Comparison of ENCODE assay signal across 18 cellular contexts in the genomic region with DNA sequence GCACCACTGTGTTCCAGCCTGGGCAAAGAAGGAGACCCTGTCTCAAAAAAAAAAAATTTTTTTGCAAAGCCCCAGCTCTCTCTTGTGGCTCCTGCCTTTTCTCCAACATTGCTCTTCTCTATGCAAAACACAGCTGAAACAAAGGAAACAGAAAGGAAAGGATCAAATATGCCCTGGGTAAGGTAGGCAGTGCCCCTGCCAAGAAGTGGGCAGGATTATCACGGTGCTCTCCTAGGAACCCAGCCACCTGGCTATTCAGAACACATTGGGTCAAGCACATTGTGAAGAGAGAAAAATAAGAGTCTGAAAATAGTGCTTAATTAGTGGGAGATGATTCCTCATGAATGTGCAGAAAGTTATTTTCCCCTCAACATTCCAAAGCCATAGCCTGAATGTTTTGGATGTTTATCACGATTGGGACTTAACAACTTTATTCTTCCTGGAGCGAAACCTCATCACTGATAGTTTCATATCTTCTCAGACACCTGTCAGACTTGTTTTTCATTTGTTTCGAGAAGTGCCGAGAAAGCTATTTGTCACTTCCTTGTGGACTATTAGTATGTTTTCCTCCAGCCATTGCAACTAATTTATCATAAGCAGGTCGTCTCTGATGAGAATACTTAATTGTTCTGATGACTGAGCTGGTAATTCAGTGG. TPM values are rescaled to one million over a fixed set of nuclear protein-coding genes. Genes with fewer than 3 reads are reported as not detected.
DNase-seq lines count a peak whose midpoint lies in the region; ATAC-seq and TF ChIP-seq lines count a peak whose summit lies in the region.
"Had no signal": no experiment of that assay in that cellular context is flagged by ENCODE, and none has a peak within 500 bp of the region (broad histone marks: within the 10 kb centered on the region; RNA-seq: fewer than 3 reads in every experiment).

No MANE protein-coding gene starts in this region.

- H3K27ac ChIP-seq in epithelial cell of prostate, result peak overlapping the region; percentile 20
- H3K27ac ChIP-seq: brain microvascular endothelial cell, HL-60, thoracic aorta had no signal

- in situ Hi-C loops in GM13976 (cut with MboI; ENCODE audit: low sequenced_read_pairs, unreplicated experiment), result no loop called here

- no peak for TF ChIP-seq CTCF in GM13976 (IDR thresholded peaks at IDR 0.05; ENCODE audit: borderline replicate concordance, control extremely low read depth, extremely low read depth, insufficient read depth, missing control alignments)

- intact Hi-C loops in posterior vena cava (cut with DNase I), result no loop called here

- DNase-seq in EH (ENCODE audit: low read depth), result peak; percentile 84
- peak; percentile 44 for DNase-seq in M059J (ENCODE audit: low read depth)
- no peak for DNase-seq in epithelial cell of prostate (ENCODE audit: low read depth, low spot score)
- peak; percentile 1 for DNase-seq in posterior vena cava (ENCODE audit: low spot score)
- no peak for DNase-seq in GM19240 (ENCODE audit: insufficient read length, low spot score)
- no peak for DNase-seq in midbrain (lab: John Stamatoyannopoulos, UW)
- no peak for DNase-seq in GM13976 (ENCODE audit: low spot score)
- DNase-seq: activated CD4-positive, alpha-beta memory T cell treated with anti-CD3 and anti-CD28 coated beads, Interleukin-2, amount 10 ng/mL, durations not matched to agents 7 days and 5 days; activated T-cell treated with anti-CD3 and anti-CD28 coated beads, Interleukin-2, amount 50 U/mL, for 4 hours; brain microvascular endothelial cell; hippocampal formation; KBM-7; nucleus accumbens; small intestine; stimulated activated CD4-positive, alpha-beta T cell treated with anti-CD3 and anti-CD28 coated beads, Interleukin-4, amount 100 ng/mL, for 4 hours had no signal

- no peak for ATAC-seq in GM18909 (IDR thresholded peaks at IDR 0.05; ENCODE audit: poor library complexity, unreplicated experiment)
- ATAC-seq: activated T-cell treated with anti-CD3 and anti-CD28 coated beads, Interleukin-2, amount 50 U/mL, for 4 hours had no signal

RNA-seq across cellular contexts. Expression of a gene that starts 42.7 kb away (rescaled TPM):
- 564 and 864 TPM in 2 replicates for total RNA-seq in M059J (2014; rRNA removed; shearing (Covaris generic))
- total RNA-seq in posterior vena cava, result 1,000 to 10,000 TPM; 1,083 to 1,087 TPM

Comparison
In these comparisons a context has a peak if more than half of its experiments do, and no peak if none do; other contexts are left out.
1. DNase-seq: peak in EH (single experiment), M059J (single experiment) and posterior vena cava (single experiment); none in epithelial cell of prostate (single experiment), GM19240 (single experiment), midbrain (single experiment) and GM13976 (single experiment).